In the genomic region with DNA sequence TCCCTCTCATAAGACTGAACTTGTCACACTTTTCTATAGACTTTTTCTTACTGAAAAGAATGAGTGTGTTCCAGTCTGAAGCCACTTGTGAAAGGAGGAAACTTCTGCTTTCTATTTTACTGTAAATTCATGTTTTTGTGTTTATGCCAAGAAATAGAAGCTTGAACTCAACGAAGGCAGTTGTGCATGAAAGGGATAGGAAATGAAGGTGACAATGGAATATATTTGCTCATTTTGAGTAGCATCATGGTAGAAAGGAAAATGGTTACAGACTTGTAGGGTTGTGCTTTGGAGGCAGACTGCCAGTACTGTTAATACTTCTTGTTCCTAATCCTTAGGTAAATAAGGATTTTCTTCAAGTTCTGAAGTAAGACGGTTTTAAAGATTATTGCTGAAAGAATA, we compare ENCODE assay signal across 11 cellular contexts. TPM values are rescaled to one million over a fixed set of nuclear protein-coding genes. Genes with fewer than 3 reads are reported as not detected.
DNase-seq lines count a peak whose midpoint lies in the region; ATAC-seq and TF ChIP-seq lines count a peak whose summit lies in the region.
"Had no signal": no experiment of that assay in that cellular context is flagged by ENCODE, and none has a peak within 500 bp of the region (broad histone marks: within the 10 kb centered on the region; RNA-seq: fewer than 3 reads in every experiment).

No MANE protein-coding gene starts in this region.

- no peaks in the 10 kb centered on the region for H3K27me3 ChIP-seq in upper lobe of right lung

- H3K9me3 Mint-ChIP-seq in activated naive CD8-positive, alpha-beta T cell (ENCODE audit: low read depth) = no peaks in the 10 kb centered on the region
- no peaks in the 10 kb centered on the region for H3K9me3 Mint-ChIP-seq in activated naive CD8-positive, alpha-beta T cell treated with anti-CD3 and anti-CD28 coated beads for 36 hours
- no peaks in the 10 kb centered on the region for H3K9me3 Mint-ChIP-seq in activated CD4-positive, alpha-beta T cell treated with anti-CD3 and anti-CD28 coated beads, Interleukin-2, amount 10 ng/mL, durations not matched to agents 7 days and 5 days

- H3K4me3 ChIP-seq in fibroblast of villous mesenchyme (ENCODE audit: low read depth, low read length) (no peak overlapping the region), upper lobe of right lung (no peak overlapping the region), foreskin fibroblast (ENCODE audit: low read depth in 1 of 2, low read length in 2 of 2) (no peak overlapping the region)

- no peak overlapping the region for H3K4me3 Mint-ChIP-seq in activated naive CD8-positive, alpha-beta T cell
- H3K4me3 Mint-ChIP-seq in activated naive CD8-positive, alpha-beta T cell treated with anti-CD3 and anti-CD28 coated beads for 36 hours = no peak overlapping the region
- no peak overlapping the region for H3K4me3 Mint-ChIP-seq in activated CD4-positive, alpha-beta T cell treated with anti-CD3 and anti-CD28 coated beads, Interleukin-2, amount 10 ng/mL, durations not matched to agents 7 days and 5 days
- H3K4me3 Mint-ChIP-seq: mesothelial cell of epicardium had no signal

- no peaks in the 10 kb centered on the region for H3K27me3 Mint-ChIP-seq in activated naive CD8-positive, alpha-beta T cell
- H3K27me3 Mint-ChIP-seq in activated naive CD8-positive, alpha-beta T cell treated with anti-CD3 and anti-CD28 coated beads for 36 hours = no peaks in the 10 kb centered on the region
- H3K27me3 Mint-ChIP-seq in activated CD4-positive, alpha-beta T cell treated with anti-CD3 and anti-CD28 coated beads, Interleukin-2, amount 10 ng/mL, durations not matched to agents 7 days and 5 days = no peaks in the 10 kb centered on the region

- H3K4me1 ChIP-seq in upper lobe of right lung = peaks cover 65% of the 10 kb centered on the region

- no peak for DNase-seq in activated naive CD8-positive, alpha-beta T cell treated with anti-CD3 and anti-CD28 coated beads for 36 hours
- DNase-seq in SIG-M5 (lab: John Stamatoyannopoulos, UW) = peak; percentile 23
- peak; percentile 34 for DNase-seq in fibroblast of villous mesenchyme (ENCODE audit: low read depth)
- no peak for DNase-seq in upper lobe of right lung
- DNase-seq in foreskin fibroblast = no peak
- no peak for DNase-seq in activated CD4-positive, alpha-beta T cell treated with anti-CD3 and anti-CD28 coated beads, Interleukin-2, amount 10 ng/mL, durations not matched to agents 7 days and 5 days
- no peak for DNase-seq in DMS153 treated with DMSO at 0.1 percent for 48 hours (lab: John Stamatoyannopoulos, UW; ENCODE audit: unreplicated experiment)
- DNase-seq: cortex of kidney; stimulated activated CD8-positive, alpha-beta memory T cell treated with anti-CD3 and anti-CD28 coated beads, Interleukin-4, amount 100 ng/mL, for 48 hours had no signal

- H3K27ac Mint-ChIP-seq in activated naive CD8-positive, alpha-beta T cell = peak overlapping the region; percentile 6
- no peak overlapping the region for H3K27ac Mint-ChIP-seq in activated naive CD8-positive, alpha-beta T cell treated with anti-CD3 and anti-CD28 coated beads for 36 hours
- no peak overlapping the region for H3K27ac Mint-ChIP-seq in activated CD4-positive, alpha-beta T cell treated with anti-CD3 and anti-CD28 coated beads, Interleukin-2, amount 10 ng/mL, durations not matched to agents 7 days and 5 days
- H3K27ac Mint-ChIP-seq: mesothelial cell of epicardium had no signal

- H3K27ac ChIP-seq in upper lobe of right lung = peak overlapping the region; percentile 14

- CTCF ChIA-PET in activated CD4-positive, alpha-beta T cell treated with anti-CD3 and anti-CD28 coated beads, Interleukin-2, amount 10 ng/mL, durations not matched to agents 7 days and 5 days (lab: Charles Lee) = interaction anchor here (1.3 kb wide), 1 partner anchor 9 kb away, joined by 4 read pairs; no protein-coding TSS in a partner anchor

- ATAC-seq in upper lobe of right lung = peak; percentile 10

- intact Hi-C loops in upper lobe of right lung (cut with DNase I) = no loop called here

- peaks cover 9% of the 10 kb centered on the region for H3K36me3 Mint-ChIP-seq in activated naive CD8-positive, alpha-beta T cell
- peaks cover 41% of the 10 kb centered on the region for H3K36me3 Mint-ChIP-seq in activated naive CD8-positive, alpha-beta T cell treated with anti-CD3 and anti-CD28 coated beads for 36 hours
- H3K36me3 Mint-ChIP-seq in activated CD4-positive, alpha-beta T cell treated with anti-CD3 and anti-CD28 coated beads, Interleukin-2, amount 10 ng/mL, durations not matched to agents 7 days and 5 days (ENCODE audit: low read depth) = peaks cover 39% of the 10 kb centered on the region

- H3K4me1 Mint-ChIP-seq in activated naive CD8-positive, alpha-beta T cell (ENCODE audit: low read depth) = peaks cover 70% of the 10 kb centered on the region
- H3K4me1 Mint-ChIP-seq in activated naive CD8-positive, alpha-beta T cell treated with anti-CD3 and anti-CD28 coated beads for 36 hours = peaks cover 55% of the 10 kb centered on the region
- peaks cover 58% of the 10 kb centered on the region for H3K4me1 Mint-ChIP-seq in activated CD4-positive, alpha-beta T cell treated with anti-CD3 and anti-CD28 coated beads, Interleukin-2, amount 10 ng/mL, durations not matched to agents 7 days and 5 days

- TF ChIP-seq CTCF in fibroblast of villous mesenchyme (IDR thresholded peaks at IDR 0.05; ENCODE audit: insufficient read depth, low read depth, low read length) (no peak), upper lobe of right lung (IDR thresholded peaks at IDR 0.05) (no peak), foreskin fibroblast (IDR thresholded peaks at IDR 0.05; ENCODE audit: low read depth, low read length) (no peak)

- no peaks in the 10 kb centered on the region for H3K36me3 ChIP-seq in upper lobe of right lung

- POLR2A ChIA-PET in activated CD4-positive, alpha-beta T cell treated with anti-CD3 and anti-CD28 coated beads, Interleukin-2, amount 10 ng/mL, durations not matched to agents 7 days and 5 days (lab: Charles Lee) = no interaction called here

- H3K9me3 ChIP-seq in upper lobe of right lung = no peaks in the 10 kb centered on the region

RNA-seq across cellular contexts. Expression of a gene that starts 8.1 kb away (rescaled TPM):
- total RNA-seq in activated naive CD8-positive, alpha-beta T cell treated with anti-CD3 and anti-CD28 coated beads for 36 hours = 100 to 1,000 TPM; 154 to 161 TPM
- 555 and 613 TPM in 2 replicates for total RNA-seq in fibroblast of villous mesenchyme
- 210 TPM for total RNA-seq in upper lobe of right lung
- total RNA-seq in activated CD4-positive, alpha-beta T cell treated with anti-CD3 and anti-CD28 coated beads, Interleukin-2, amount 10 ng/mL, durations not matched to agents 7 days and 5 days = 100 to 1,000 TPM; 135 to 140 TPM

Comparison
In these comparisons a context has a peak if more than half of its experiments do, and no peak if none do; other contexts are left out.
1. DNase-seq: peak in SIG-M5 (single experiment) and fibroblast of villous mesenchyme (single experiment); none in activated naive CD8-positive, alpha-beta T cell treated with anti-CD3 and anti-CD28 coated beads for 36 hours (single experiment), upper lobe of right lung (single experiment), foreskin fibroblast (0 of 2), activated CD4-positive, alpha-beta T cell treated with anti-CD3 and anti-CD28 coated beads, Interleukin-2, amount 10 ng/mL, durations not matched to agents 7 days and 5 days (single experiment) and DMS153 treated with DMSO at 0.1 percent for 48 hours (single experiment).